11 cellular contexts compared by ENCODE assay signal in the genomic region with DNA sequence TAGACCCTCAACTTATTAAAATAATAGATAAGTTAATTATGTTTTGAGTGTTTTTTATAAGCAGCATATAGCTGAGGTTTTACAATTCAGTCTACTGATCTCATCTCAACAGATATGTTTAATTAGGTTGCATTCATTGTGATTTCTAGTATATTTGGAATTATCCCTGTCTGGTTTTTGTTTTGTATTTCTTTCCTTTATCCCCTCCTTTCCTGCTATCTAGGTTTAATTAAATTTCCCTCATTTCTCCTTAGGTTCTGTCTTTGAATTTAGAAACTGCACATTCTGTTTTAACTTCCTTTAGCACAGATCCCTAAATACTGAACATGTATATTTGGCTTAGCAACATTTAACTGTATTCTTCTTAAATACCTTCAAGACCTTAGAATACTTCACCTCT.
"Had no signal": no experiment of that assay in that cellular context is flagged by ENCODE, and none has a peak within 500 bp of the region (broad histone marks: within the 10 kb centered on the region; RNA-seq: fewer than 3 reads in every experiment).

No MANE protein-coding gene starts in this region.

- H3K27me3 ChIP-seq: brain microvascular endothelial cell, esophagus muscularis mucosa, right lobe of liver, SJSA1, transverse colon had no signal

- H3K4me1 ChIP-seq: prostate gland had no signal

- H3K27ac ChIP-seq: brain microvascular endothelial cell, esophagus muscularis mucosa, prostate gland, right lobe of liver, SJSA1, transverse colon had no signal

- DNase-seq: activated CD4-positive, CD25-positive, alpha-beta regulatory T cell treated with anti-CD3 and anti-CD28 coated beads, Interleukin-2, amount 50 U/mL, for 72 hours; activated T-cell treated with anti-CD3 and anti-CD28 coated beads, Interleukin-2, amount 50 U/mL, for 1 hour; brain microvascular endothelial cell; cerebellar nuclear complex; naive thymus-derived CD8-positive, alpha-beta T cell; right lobe of liver; stimulated activated naive B cell treated with anti-CD40 and anti-IgM and Interleukin-4, amounts not matched to agents 10 μg/mL and 1 μg/mL and 100 μg/mL, for 72 hours; transverse colon had no signal

- H3K4me3 Mint-ChIP-seq: naive thymus-derived CD8-positive, alpha-beta T cell; stimulated activated naive B cell treated with anti-CD40 and anti-IgM and Interleukin-4, amounts not matched to agents 10 μg/mL and 1 μg/mL and 100 μg/mL, for 72 hours had no signal

- H3K27me3 Mint-ChIP-seq: naive thymus-derived CD8-positive, alpha-beta T cell; stimulated activated naive B cell treated with anti-CD40 and anti-IgM and Interleukin-4, amounts not matched to agents 10 μg/mL and 1 μg/mL and 100 μg/mL, for 72 hours had no signal

- H3K9me3 ChIP-seq: esophagus muscularis mucosa, prostate gland, right lobe of liver, SJSA1, transverse colon had no signal

- H3K27ac Mint-ChIP-seq: stimulated activated naive B cell treated with anti-CD40 and anti-IgM and Interleukin-4, amounts not matched to agents 10 μg/mL and 1 μg/mL and 100 μg/mL, for 72 hours had no signal

- H3K4me3 ChIP-seq: esophagus muscularis mucosa, prostate gland, right lobe of liver, SJSA1, transverse colon had no signal

- ATAC-seq: naive thymus-derived CD8-positive, alpha-beta T cell; stimulated activated naive B cell treated with anti-CD40 and anti-IgM and Interleukin-4, amounts not matched to agents 10 μg/mL and 1 μg/mL and 100 μg/mL, for 72 hours had no signal

- H3K36me3 ChIP-seq: prostate gland had no signal

- H3K9me3 Mint-ChIP-seq: naive thymus-derived CD8-positive, alpha-beta T cell; stimulated activated naive B cell treated with anti-CD40 and anti-IgM and Interleukin-4, amounts not matched to agents 10 μg/mL and 1 μg/mL and 100 μg/mL, for 72 hours had no signal
